In genomic region chr9:126327016-126327749, GRCh38 we compare ENCODE assay signal across 8 cellular contexts. TPM values are rescaled to one million over a fixed set of nuclear protein-coding genes. Genes with fewer than 3 reads are reported as not detected.
DNase-seq lines count a peak whose midpoint lies in the region; ATAC-seq and TF ChIP-seq lines count a peak whose summit lies in the region.

No MANE protein-coding gene starts in this region.

- peaks cover 49% of the 10 kb centered on the region for H3K4me1 ChIP-seq in mononuclear cell (ENCODE audit: insufficient read depth, low read length)
- peaks cover 0 to 28% (median 16%) of the 10 kb centered on the region in 4 donors for H3K4me1 ChIP-seq in transverse colon

- no peak overlapping the region for H3K27ac Mint-ChIP-seq in activated B cell treated with CpG ODN at 0.5 μM for 24 hours
- H3K27ac Mint-ChIP-seq in effector memory CD8-positive, alpha-beta T cell = peak overlapping the region; percentile 92 to 96

- TF ChIP-seq EP300 in transverse colon (IDR thresholded peaks at IDR 0.05; ENCODE audit: low read depth) = no peak

- intact Hi-C loops in activated B cell treated with CpG ODN at 0.5 μM for 24 hours (cut with micrococcal nuclease) (loop anchor here (5.0 kb wide), 1 partner anchor 145 kb away; no protein-coding TSS in a partner anchor), transverse colon (cut with DNase I; ENCODE audit: low total_unique reads) (no loop called here)

- peaks cover 15% of the 10 kb centered on the region for H3K9me3 ChIP-seq in mononuclear cell (ENCODE audit: low read depth, low read length)
- peaks cover 9 to 12% of the 10 kb centered on the region in 2 donors for H3K9me3 ChIP-seq in transverse colon

- WGBS in transverse colon (ENCODE audit: low coverage in 1 of 2), 2 donors = 6% methylated on average over 21 of the region's 59 CpGs; no CpG with 5 or more reads in 1 of the 2 donors

- TF ChIP-seq POLR2A in transverse colon (IDR thresholded peaks at IDR 0.05) = no peak

- H3K4me3 ChIP-seq in mononuclear cell (ENCODE audit: low read length) (peak overlapping the region; percentile 37), transverse colon (peak overlapping the region; percentile 44 to 79 (median 65))

- H3K27me3 ChIP-seq in mononuclear cell (ENCODE audit: insufficient read depth, low read length) = no peaks in the 10 kb centered on the region
- no peaks in the 10 kb centered on the region for H3K27me3 ChIP-seq in transverse colon

- peak; percentile 34 for DNase-seq in activated CD4-positive, CD25-positive, alpha-beta regulatory T cell treated with anti-CD3 and anti-CD28 coated beads, Interleukin-2, amount 50 U/mL, for 72 hours
- no peak for DNase-seq in activated CD4-positive, CD25-positive, alpha-beta regulatory T cell (lab: John Stamatoyannopoulos, UW)
- DNase-seq in activated B cell treated with CpG ODN at 0.5 μM for 24 hours (peak; percentile 45), transverse colon (no peak), KG1 (lab: John Stamatoyannopoulos, UW) (no peak), HuH-7 (ENCODE audit: low spot score) (no peak)
- DNase-seq in effector memory CD8-positive, alpha-beta T cell = peak; percentile 15 to 29 (median 23)

- POLR2A ChIA-PET in activated B cell treated with CpG ODN at 0.5 μM for 24 hours (lab: Charles Lee) = interaction anchor here (1.3 kb wide), 1 partner anchor 144 kb away, joined by 3 read pairs; no protein-coding TSS in a partner anchor

- TF ChIP-seq CTCF in activated B cell treated with CpG ODN at 0.5 μM for 24 hours (IDR thresholded peaks at IDR 0.05) = no peak
- no peak for TF ChIP-seq CTCF in transverse colon (IDR thresholded peaks at IDR 0.05)

- ATAC-seq in activated B cell treated with CpG ODN at 0.5 μM for 24 hours (ENCODE audit: low read depth) = peak; percentile 62
- peak; percentile 38 for ATAC-seq in effector memory CD8-positive, alpha-beta T cell (replicated peaks)

- H3K36me3 ChIP-seq in transverse colon = no peaks in the 10 kb centered on the region

- H3K9me3 Mint-ChIP-seq in activated B cell treated with CpG ODN at 0.5 μM for 24 hours = peaks cover 5% of the 10 kb centered on the region
- H3K9me3 Mint-ChIP-seq in effector memory CD8-positive, alpha-beta T cell = no peaks in the 10 kb centered on the region

- H3K4me1 Mint-ChIP-seq in activated B cell treated with CpG ODN at 0.5 μM for 24 hours = peaks cover 18% of the 10 kb centered on the region
- peaks cover 50 to 56% of the 10 kb centered on the region in 2 donors for H3K4me1 Mint-ChIP-seq in effector memory CD8-positive, alpha-beta T cell (ENCODE audit: low read depth in 2 of 2)

- in situ Hi-C loops in transverse colon (cut with MboI; ENCODE audit: low pct_ligation_motif_present in 1 of 4, low pct_unique_long_range_greater_than_20kb in 1 of 4, low sequenced_read_pairs in 3 of 4) = loop anchor here in 1 of 4 donors (10.0 kb wide), 1 partner anchor 58 kb away; no protein-coding TSS in a partner anchor

- H3K27me3 Mint-ChIP-seq in activated B cell treated with CpG ODN at 0.5 μM for 24 hours = peaks cover 16% of the 10 kb centered on the region
- no peaks in the 10 kb centered on the region for H3K27me3 Mint-ChIP-seq in effector memory CD8-positive, alpha-beta T cell

- H3K36me3 Mint-ChIP-seq in activated B cell treated with CpG ODN at 0.5 μM for 24 hours (ENCODE audit: low read depth) = no peaks in the 10 kb centered on the region
- peaks cover 14% of the 10 kb centered on the region for H3K36me3 Mint-ChIP-seq in effector memory CD8-positive, alpha-beta T cell (ENCODE audit: insufficient read depth)

- peak overlapping the region; percentile 80 to 91 (median 82) for H3K27ac ChIP-seq in transverse colon

- peak overlapping the region; percentile 64 for H3K4me3 Mint-ChIP-seq in activated B cell treated with CpG ODN at 0.5 μM for 24 hours
- peak overlapping the region; percentile 83 to 87 for H3K4me3 Mint-ChIP-seq in effector memory CD8-positive, alpha-beta T cell

- CTCF ChIA-PET in activated B cell treated with CpG ODN at 0.5 μM for 24 hours (lab: Charles Lee) = interaction anchor here (1.4 to 2.0 kb wide), 3 partner anchors 69 to 164 kb away, joined by 4 to 9 read pairs (median 7); no protein-coding TSS in a partner anchor

RNA-seq across cellular contexts. Expression of gene MVB12B, which starts 0.6 kb away (rescaled TPM):
- 2.3 and 2.5 TPM in 2 replicates for total RNA-seq in activated B cell treated with CpG ODN at 0.5 μM for 24 hours
- 9.4 TPM for total RNA-seq in mononuclear cell
- total RNA-seq in transverse colon = 10 to 100 TPM; 15.7 to 27.3 (median 22.7) TPM

Comparison
In these comparisons a context has a peak if more than half of its experiments do, and no peak if none do; other contexts are left out.
1. DNase-seq: peak in activated CD4-positive, CD25-positive, alpha-beta regulatory T cell treated with anti-CD3 and anti-CD28 coated beads, Interleukin-2, amount 50 U/mL, for 72 hours (single experiment), activated B cell treated with CpG ODN at 0.5 μM for 24 hours (single experiment) and effector memory CD8-positive, alpha-beta T cell (3 of 3); none in activated CD4-positive, CD25-positive, alpha-beta regulatory T cell (0 of 4), transverse colon (single experiment), KG1 (single experiment) and HuH-7 (single experiment).